Comparison of ENCODE assay signal across 1 cellular context in the genomic region with DNA sequence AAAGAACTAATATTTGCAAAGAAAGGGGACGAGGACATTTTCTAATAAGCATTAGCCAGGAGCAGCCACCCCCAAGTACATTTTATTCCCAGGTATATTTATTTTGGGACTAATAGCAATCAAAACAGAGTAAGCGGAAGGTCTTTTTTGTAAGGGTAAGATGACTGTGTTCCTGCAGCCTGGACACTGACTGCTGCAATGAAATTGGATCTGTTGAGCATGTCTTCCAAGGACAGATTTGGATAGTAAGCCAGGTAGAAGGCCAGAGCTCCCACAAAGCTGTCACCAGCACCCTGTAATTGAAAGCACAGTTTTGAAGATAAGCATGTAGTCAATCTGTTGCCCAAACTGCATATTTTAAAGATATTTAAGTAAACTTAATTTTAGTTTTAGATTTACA.
TF ChIP-seq lines count a peak whose summit lies in the region.

No MANE protein-coding gene starts in this region.

TF ChIP-seq in SK-N-SH treated with all-trans-retinoic acid at 6 μM for 48 hours, 23 proteins besides CTCF, POLR2A, EP300 and RAD21 (continued from another document):
- no peak for TF ChIP-seq PATZ1 (CRISPR knock-in tag; IDR thresholded peaks at IDR 0.05; ENCODE audit: borderline replicate concordance)
- no peak for TF ChIP-seq ARNTL (CRISPR knock-in tag; IDR thresholded peaks at IDR 0.05; ENCODE audit: borderline replicate concordance, low read depth)
- no peak for TF ChIP-seq ISL1 (CRISPR knock-in tag; IDR thresholded peaks at IDR 0.05)
- TF ChIP-seq CSDC2 (CRISPR knock-in tag; IDR thresholded peaks at IDR 0.05): no peak
- TF ChIP-seq TCF4 (CRISPR knock-in tag; IDR thresholded peaks at IDR 0.05; ENCODE audit: borderline replicate concordance): no peak
- no peak for TF ChIP-seq GLIS3 (CRISPR knock-in tag; IDR thresholded peaks at IDR 0.05)
- TF ChIP-seq ZNF565 (CRISPR knock-in tag; conservative IDR thresholded peaks at IDR 0.05; ENCODE audit: low read depth): no peak
TF ChIP-seq in SK-N-SH treated with all-trans-retinoic acid at 6 μM for 48 hours: peak in this region for 0.
